8 cellular contexts compared by ENCODE assay signal in genomic region chr7:86876132-86876531, GRCh38.
"Had no signal": no experiment of that assay in that cellular context is flagged by ENCODE, and none has a peak within 500 bp of the region (broad histone marks: within the 10 kb centered on the region; RNA-seq: fewer than 3 reads in every experiment).

No MANE protein-coding gene starts in this region.

- DNase-seq: GDM1, GF-D8 had no signal

- FAIRE-seq: G401.6, GM12878, GM12891, GM12892, GM18507, GM19239 had no signal

- ATAC-seq: GM12878 had no signal

- H3K4me3 ChIP-seq: GM12878 had no signal
